Comparison of ENCODE assay signal across 33 cellular contexts in the genomic region with DNA sequence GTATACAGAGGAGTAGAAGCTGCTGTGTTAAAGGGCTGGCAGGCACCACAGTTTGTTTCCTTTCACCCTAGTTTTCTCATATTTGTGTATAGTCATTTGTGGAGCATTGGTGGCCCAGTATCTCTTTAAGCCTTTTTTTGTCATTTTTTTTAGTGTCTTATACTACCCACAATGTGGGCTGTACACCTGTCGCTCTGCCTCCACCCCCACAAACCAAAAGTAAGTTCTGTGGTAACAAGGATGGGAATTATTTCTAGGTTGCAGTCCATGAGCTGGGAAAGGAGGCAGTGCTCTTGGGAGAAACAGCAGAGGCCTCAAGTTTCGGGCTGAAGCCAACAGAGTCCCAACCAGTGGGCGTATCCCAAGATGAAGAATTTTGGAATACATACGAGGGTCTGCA. TPM values are rescaled to one million over a fixed set of nuclear protein-coding genes. Genes with fewer than 3 reads are reported as not detected.
"Had no signal": no experiment of that assay in that cellular context is flagged by ENCODE, and none has a peak within 500 bp of the region (broad histone marks: within the 10 kb centered on the region; RNA-seq: fewer than 3 reads in every experiment).

No MANE protein-coding gene starts in this region.

- H3K4me1 Mint-ChIP-seq: mesothelial cell of epicardium, nephron progenitor cell had no signal

- ATAC-seq: effector memory CD8-positive, alpha-beta T cell; heart left ventricle; left lobe of liver; mucosa of descending colon; naive thymus-derived CD8-positive, alpha-beta T cell; right lobe of liver; stimulated activated effector memory CD8-positive, alpha-beta T cell treated with anti-CD3 and anti-CD28 coated beads, Interleukin-12 subunit alpha, Interleukin-12 subunit beta, amount 100 ng/mL, for 72 hours; stimulated activated naive CD8-positive, alpha-beta T cell treated with anti-CD3 and anti-CD28 coated beads, Interleukin-15, Interleukin-2, amounts not matched to agents 100 U/mL and 50 U/mL, for 24 hours had no signal

- H3K4me2 ChIP-seq: hepatocyte, smooth muscle cell had no signal

- H3K27me3 Mint-ChIP-seq: effector memory CD8-positive, alpha-beta T cell; naive thymus-derived CD8-positive, alpha-beta T cell; type B pancreatic cell had no signal

- H3K9me3 ChIP-seq: testis had no signal

- H3K27ac ChIP-seq: heart left ventricle, hepatocyte, ovary, right lobe of liver, testis, tibial artery had no signal

- H3K27me3 ChIP-seq: heart left ventricle, hepatocyte, ovary, right lobe of liver, testis, tibial artery had no signal

- H2AFZ ChIP-seq: hepatocyte had no signal

- H3K4me3 Mint-ChIP-seq: effector memory CD8-positive, alpha-beta T cell; mesothelial cell of epicardium; naive thymus-derived CD8-positive, alpha-beta T cell; nephron progenitor cell; stimulated activated effector memory CD8-positive, alpha-beta T cell treated with anti-CD3 and anti-CD28 coated beads, Interleukin-12 subunit alpha, Interleukin-12 subunit beta, amount 100 ng/mL, for 72 hours; type B pancreatic cell had no signal

- H3K27ac Mint-ChIP-seq: effector memory CD8-positive, alpha-beta T cell; mesothelial cell of epicardium; naive thymus-derived CD8-positive, alpha-beta T cell; nephron progenitor cell; stimulated activated effector memory CD8-positive, alpha-beta T cell treated with anti-CD3 and anti-CD28 coated beads, Interleukin-12 subunit alpha, Interleukin-12 subunit beta, amount 100 ng/mL, for 72 hours; type B pancreatic cell had no signal

- DNase-seq: cerebellar nuclear complex; cortex of kidney; effector memory CD8-positive, alpha-beta T cell; heart left ventricle; kidney; mesenchymal stem cell; mucosa of descending colon; naive thymus-derived CD8-positive, alpha-beta T cell; nephron progenitor cell; occipital lobe; ovary; posterior cingulate gyrus; right lobe of liver; stimulated activated CD4-positive, alpha-beta T cell treated with anti-CD3 and anti-CD28 coated beads, Interleukin-12 subunit alpha, Interleukin-12 subunit beta, amount 100 ng/mL, for 4 hours; stimulated activated CD4-positive, alpha-beta T cell treated with anti-CD3 and anti-CD28 coated beads, Interleukin-1b, Interleukin-23, amount 100 ng/mL, for 48 hours; stimulated activated CD4-positive, alpha-beta T cell treated with anti-CD3 and anti-CD28 coated beads, Interleukin-4, amount 100 ng/mL, for 24 hours; stimulated activated naive CD8-positive, alpha-beta T cell treated with anti-CD3 and anti-CD28 coated beads, Interleukin-15, Interleukin-2, amounts not matched to agents 100 U/mL and 50 U/mL, for 24 hours; substantia nigra; testis; tibial artery had no signal

- H3K36me3 ChIP-seq: ovary had no signal

- H3K4me3 ChIP-seq: heart left ventricle, hepatocyte, mucosa of descending colon, ovary, right lobe of liver, smooth muscle cell, testis, tibial artery had no signal

- FAIRE-seq: endometrium, frontal cortex, kidney had no signal

RNA-seq across cellular contexts. Expression of gene OR2C1, which starts 44.2 kb away (rescaled TPM):
- total RNA-seq: fibroblast of villous mesenchyme; glomerular endothelial cell; hepatocyte; kidney; left lobe of liver; lung microvascular endothelial cell; naive thymus-derived CD8-positive, alpha-beta T cell; smooth muscle cell had no signal
- polyA plus RNA-seq: heart left ventricle, smooth muscle cell had no signal

RNA-seq across cellular contexts. Expression of gene MEFV, which starts 55.1 kb away (rescaled TPM):
- total RNA-seq: dermis microvascular lymphatic vessel endothelial cell, glomerular endothelial cell, lung microvascular endothelial cell, mesothelial cell of epicardium, pulmonary artery endothelial cell, smooth muscle cell had no signal
- polyA plus RNA-seq: hepatocyte; naive thymus-derived CD8-positive, alpha-beta T cell; smooth muscle cell had no signal
